11 cellular contexts compared by ENCODE assay signal in the genomic region with DNA sequence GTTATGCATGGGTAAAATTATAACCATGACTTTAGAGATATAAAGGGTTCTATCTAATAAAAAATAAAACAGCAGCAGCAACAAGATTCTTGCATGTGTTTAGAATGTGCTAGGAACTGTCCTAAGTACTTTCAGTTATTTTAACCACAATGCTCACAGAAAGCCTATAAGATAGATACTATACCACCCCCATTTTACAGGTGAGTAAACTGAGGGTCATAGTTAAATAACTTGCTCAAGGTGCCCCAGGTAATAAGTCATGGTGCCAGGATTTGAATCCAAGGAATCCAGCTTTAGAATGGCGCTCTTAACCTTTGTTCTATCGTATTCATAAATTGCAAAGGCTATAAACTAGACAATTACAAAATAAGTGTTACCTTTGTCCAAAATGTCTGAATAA.
"Had no signal": no experiment of that assay in that cellular context is flagged by ENCODE, and none has a peak within 500 bp of the region (broad histone marks: within the 10 kb centered on the region; RNA-seq: fewer than 3 reads in every experiment).

No MANE protein-coding gene starts in this region.

- H3K27ac ChIP-seq: GM23248 had no signal

- DNase-seq: GM23248, GOT3, H7, H9, HCEC 1CT, HFFc6 had no signal

- H3K9me3 ChIP-seq: HAP-1 had no signal

- H3K4me2 ChIP-seq: GM23338 had no signal

- H2AFZ ChIP-seq: GM23248, GM23338 had no signal

- ATAC-seq: GM23338, HCT116 had no signal

- FAIRE-seq: H1, H54 had no signal

- H3K4me3 ChIP-seq: GM23248, GM23338, HAP-1 had no signal

- H3K9ac ChIP-seq: GM23248 had no signal
